8 cellular contexts compared by ENCODE assay signal in the genomic region with DNA sequence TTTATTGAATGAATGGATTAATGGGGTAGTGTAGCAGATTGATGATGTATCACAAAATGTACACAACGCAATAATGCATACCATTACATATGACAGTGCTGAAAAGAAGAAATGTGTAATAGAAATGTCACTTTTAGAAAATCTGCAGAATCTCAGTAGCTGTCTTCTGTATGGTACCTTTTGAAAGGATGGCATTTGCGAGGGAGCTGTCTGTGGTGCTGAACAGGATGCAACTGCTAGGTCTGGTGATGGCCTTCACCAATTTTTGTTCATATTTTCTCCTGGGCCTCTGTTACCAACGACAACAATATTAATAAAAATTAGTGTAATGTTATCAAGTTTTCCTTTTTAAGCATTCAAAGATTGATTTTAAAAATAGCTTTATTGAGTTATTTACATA. TPM values are rescaled to one million over a fixed set of nuclear protein-coding genes. Genes with fewer than 3 reads are reported as not detected.
DNase-seq lines count a peak whose midpoint lies in the region; ATAC-seq and TF ChIP-seq lines count a peak whose summit lies in the region.

No MANE protein-coding gene starts in this region.

- TF ChIP-seq CTCF in thyroid gland (IDR thresholded peaks at IDR 0.05), result no peak

- H3K27me3 ChIP-seq in HAP-1 (ENCODE audit: low read depth) (no peaks in the 10 kb centered on the region), adipocyte (replicated peaks; ENCODE audit: control insufficient read depth, insufficient read depth, low read length) (peaks cover 2% of the 10 kb centered on the region), thyroid gland (no peaks in the 10 kb centered on the region)

- H3K9me3 ChIP-seq in HAP-1, result no peaks in the 10 kb centered on the region
- no peaks in the 10 kb centered on the region for H3K9me3 ChIP-seq in adipocyte (ENCODE audit: control insufficient read depth, low read length)
- no peaks in the 10 kb centered on the region for H3K9me3 ChIP-seq in thyroid gland

- H3K4me1 ChIP-seq in HAP-1 (no peaks in the 10 kb centered on the region), adipocyte (ENCODE audit: control insufficient read depth, insufficient read depth, low read length) (no peaks in the 10 kb centered on the region), thyroid gland (no peaks in the 10 kb centered on the region)

- H3K9me3 Mint-ChIP-seq in memory B cell, result peaks cover 2% of the 10 kb centered on the region

- TF ChIP-seq POLR2A in thyroid gland (IDR thresholded peaks at IDR 0.05), result no peak

- H3K9ac ChIP-seq in adipocyte (ENCODE audit: low read length), result no peak overlapping the region

- ATAC-seq in memory B cell (ENCODE audit: low read depth) (no peak), GM18517 (IDR thresholded peaks at IDR 0.05; ENCODE audit: unreplicated experiment) (no peak)

- no peak overlapping the region for H3K27ac ChIP-seq in thyroid gland

- intact Hi-C loops in thyroid gland (cut with DNase I), result no loop called here

- H3K4me3 Mint-ChIP-seq in memory B cell, result no peak overlapping the region

- H3K27me3 Mint-ChIP-seq in memory B cell, result peaks cover 2% of the 10 kb centered on the region

- in situ Hi-C loops in HAP-1 (cut with MboI; ENCODE audit: low sequenced_read_pairs), result no loop called here

- H3K4me3 ChIP-seq in HAP-1 (no peak overlapping the region), adipocyte (ENCODE audit: low read length) (no peak overlapping the region), thyroid gland (replicated peaks in 1 of 3) (no peak overlapping the region)

- H3K36me3 Mint-ChIP-seq in memory B cell, result no peaks in the 10 kb centered on the region

- H3K36me3 ChIP-seq in HAP-1 (replicated peaks) (no peaks in the 10 kb centered on the region), adipocyte (ENCODE audit: control insufficient read depth, insufficient read depth, low read length, severe bottlenecking) (no peaks in the 10 kb centered on the region), thyroid gland (no peaks in the 10 kb centered on the region)

- no peaks in the 10 kb centered on the region for H3K4me1 Mint-ChIP-seq in memory B cell

- WGBS in thyroid gland, 2 donors, result 11 to 20% methylated on average over 3 of the region's 3 CpGs

- H3K27ac Mint-ChIP-seq in memory B cell, result no peak overlapping the region

- DNase-seq in HAP-1 (ENCODE audit: low spot score in 2 of 2) (peak; percentile 14 to 79), SK-N-DZ (ENCODE audit: low spot score) (peak; percentile 13), adipocyte (ENCODE audit: low read depth) (peak; percentile 71), memory B cell (ENCODE audit: low spot score in 2 of 2) (peak; percentile 22 to 29), thyroid gland (peak; percentile 14 to 58), NCI-H510A (lab: John Stamatoyannopoulos, UW) (no peak), NCI-H1048 (lab: John Stamatoyannopoulos, UW) (no peak)

RNA-seq across cellular contexts. Expression of gene OTULIN, which starts 36.2 kb away (rescaled TPM):
- polyA plus RNA-seq in SK-N-DZ (2014; cell fraction: cytosol; rRNA removed), result 17.8 and 47.2 TPM in 2 replicates
- 15.2 and 21.5 TPM in 2 replicates for polyA plus RNA-seq in SK-N-DZ (2014; cell fraction: nucleus; rRNA removed)
- total RNA-seq in thyroid gland, result 10 to 100 TPM; 18.0 to 42.7 (median 30.7) TPM

RNA-seq across cellular contexts. Expression of gene OTULINL, which starts 46.8 kb away (rescaled TPM):
- polyA plus RNA-seq in SK-N-DZ (2014; cell fraction: cytosol; rRNA removed), result 9.5 and 14.6 TPM in 2 replicates
- polyA plus RNA-seq in SK-N-DZ (2014; cell fraction: nucleus; rRNA removed), result 2.9 and 4.3 TPM in 2 replicates
- total RNA-seq in thyroid gland, result 10 to 100 TPM in 1 of 4 donors, 1 to 10 TPM in 3; 6.0 to 10.5 (median 6.9) TPM

Comparison
In these comparisons a context has a peak if more than half of its experiments do, and no peak if none do; other contexts are left out.
1. DNase-seq: peak in HAP-1 (2 of 2), SK-N-DZ (single experiment), adipocyte (single experiment), memory B cell (2 of 2) and thyroid gland (2 of 2); none in NCI-H510A (single experiment) and NCI-H1048 (single experiment).